Comparison of ENCODE assay signal across 8 cellular contexts in genomic region chr19:55654833-55655647, GRCh38. TPM values are rescaled to one million over a fixed set of nuclear protein-coding genes. Genes with fewer than 3 reads are reported as not detected.
A peak's percentile ranks its signal among the peaks of the same experiment; 100 is the strongest.
DNase-seq lines count a peak whose midpoint lies in the region; ATAC-seq, FAIRE-seq and TF ChIP-seq lines count a peak whose summit lies in the region.

Gene U2AF2 (plus strand): TSS chr19:55655035. CDS start chr19:55655105, 70 bp downstream.

- peak within 1 kb of the TSS; percentile 100 for H3K27ac Mint-ChIP-seq in astrocyte (ENCODE audit: unreplicated experiment)

- H3K4me3 ChIP-seq in astrocyte (ENCODE audit: insufficient read depth, low read depth, low read length): peak within 1 kb of the TSS; percentile 95
- peak within 1 kb of the TSS; percentile 54 for H3K4me3 ChIP-seq in hepatocyte
- peak within 1 kb of the TSS; percentile 89 for H3K4me3 ChIP-seq in retinal pigment epithelial cell (ENCODE audit: low read length)

- no peaks in the 10 kb centered on the region for H3K9me2 ChIP-seq in hepatocyte (replicated peaks; ENCODE audit: insufficient read depth)

- peaks cover 24% of the 10 kb centered on the region for H3K4me1 Mint-ChIP-seq in astrocyte (ENCODE audit: low read depth, unreplicated experiment)

- peak within 1 kb of the TSS; percentile 96 for H3K4me3 Mint-ChIP-seq in astrocyte (ENCODE audit: unreplicated experiment)

- peak within 1 kb of the TSS; percentile 97 for H3K4me2 ChIP-seq in astrocyte (ENCODE audit: low read length)
- peak within 1 kb of the TSS; percentile 94 for H3K4me2 ChIP-seq in hepatocyte

- H3K9me3 ChIP-seq in astrocyte (ENCODE audit: insufficient read depth, low read depth, low read length): no peaks in the 10 kb centered on the region
- H3K9me3 ChIP-seq in hepatocyte (ENCODE audit: low read depth): no peaks in the 10 kb centered on the region

- peak within 1 kb of the TSS; percentile 96 for H2AFZ ChIP-seq in astrocyte (ENCODE audit: low read depth, low read length)
- H2AFZ ChIP-seq in hepatocyte: peak within 1 kb of the TSS; percentile 36

- no peaks in the 10 kb centered on the region for H3K27me3 Mint-ChIP-seq in astrocyte (ENCODE audit: low read depth, unreplicated experiment)

- H4K20me1 ChIP-seq in astrocyte (ENCODE audit: insufficient read depth, low read length) (peaks cover 47% of the 10 kb centered on the region), hepatocyte (ENCODE audit: insufficient read depth, poor library complexity, severe bottlenecking) (peaks cover 46% of the 10 kb centered on the region)

- WGBS in hepatocyte (ENCODE audit: low lambda C conversion rate, missing lambda C conversion rate): 3% methylated on average over 37 of the region's 99 CpGs

- DNase-seq in NCI-H146 treated with DMSO at 0.1 percent for 48 hours (lab: John Stamatoyannopoulos, UW; ENCODE audit: unreplicated experiment): peak; percentile 95
- DNase-seq in T-helper 22 cell (ENCODE audit: low read depth): peak; percentile 92
- DNase-seq in astrocyte (ENCODE audit: low read depth): no peak
- peak; percentile 97 for DNase-seq in hepatocyte (ENCODE audit: low spot score)
- DNase-seq in retinal pigment epithelial cell (ENCODE audit: low read depth): peak; percentile 54
- DNase-seq in cortex of kidney (lab: John Stamatoyannopoulos, UW): no peak

- no peaks in the 10 kb centered on the region for H3K9me3 Mint-ChIP-seq in astrocyte (ENCODE audit: unreplicated experiment)

- H3K4me1 ChIP-seq in astrocyte (ENCODE audit: insufficient read depth, low read length) (peaks cover 26% of the 10 kb centered on the region), hepatocyte (ENCODE audit: insufficient read depth) (peaks cover 25% of the 10 kb centered on the region)

- TF ChIP-seq CTCF in astrocyte (IDR thresholded peaks at IDR 0.05; ENCODE audit: insufficient read depth, low read depth, low read length) (no peak), hepatocyte (IDR thresholded peaks at IDR 0.05; ENCODE audit: poor library complexity) (no peak), retinal pigment epithelial cell (conservative IDR thresholded peaks at IDR 0.05; ENCODE audit: low read depth, low read length) (no peak)

- H3K27me3 ChIP-seq in astrocyte (ENCODE audit: insufficient read depth, low read length) (no peaks in the 10 kb centered on the region), hepatocyte (no peaks in the 10 kb centered on the region)

- peak within 1 kb of the TSS; percentile 99 for H3K27ac ChIP-seq in astrocyte (ENCODE audit: low read depth, low read length)
- H3K27ac ChIP-seq in hepatocyte: peak within 1 kb of the TSS; percentile 94

- H3K9ac ChIP-seq in astrocyte (ENCODE audit: low read length): peak within 1 kb of the TSS; percentile 99

- peaks cover 52% of the 10 kb centered on the region for H3K79me2 ChIP-seq in astrocyte (ENCODE audit: insufficient read depth, low read length)
- peaks cover 50% of the 10 kb centered on the region for H3K79me2 ChIP-seq in hepatocyte

- H3K36me3 Mint-ChIP-seq in astrocyte (ENCODE audit: low read depth, unreplicated experiment): peaks cover 16% of the 10 kb centered on the region

- ATAC-seq in GM18499 (IDR thresholded peaks at IDR 0.05; ENCODE audit: insufficient read depth, unreplicated experiment) (peak; percentile 11), HG02870 (IDR thresholded peaks at IDR 0.05; ENCODE audit: unreplicated experiment) (peak; percentile 28)

- no peak for FAIRE-seq in astrocyte (lab: Jason Lieb, UNC)

- H3K36me3 ChIP-seq in astrocyte (ENCODE audit: insufficient read depth, low read length) (no peaks in the 10 kb centered on the region), hepatocyte (replicated peaks; ENCODE audit: insufficient read depth, low read depth) (no peaks in the 10 kb centered on the region)

RNA-seq across cellular contexts. Expression of gene U2AF2, which starts in this region (rescaled TPM):
- 183 and 194 TPM in 2 replicates for total RNA-seq in astrocyte
- 94.6 and 99.6 TPM in 2 replicates for total RNA-seq in hepatocyte
- polyA plus RNA-seq in hepatocyte: 16.1 and 18.0 TPM in 2 replicates

Comparison
In these comparisons a context has a peak if more than half of its experiments do, and no peak if none do; other contexts are left out.
1. DNase-seq: peak in NCI-H146 treated with DMSO at 0.1 percent for 48 hours (single experiment), T-helper 22 cell (single experiment), hepatocyte (single experiment) and retinal pigment epithelial cell (single experiment); none in astrocyte (single experiment) and cortex of kidney (single experiment).
2. Peak in every context shown above with its lines, with median percentiles within 50 percentile points of each other: H3K4me3 ChIP-seq.